Comparison of ENCODE assay signal across 1 cellular context in the genomic region with DNA sequence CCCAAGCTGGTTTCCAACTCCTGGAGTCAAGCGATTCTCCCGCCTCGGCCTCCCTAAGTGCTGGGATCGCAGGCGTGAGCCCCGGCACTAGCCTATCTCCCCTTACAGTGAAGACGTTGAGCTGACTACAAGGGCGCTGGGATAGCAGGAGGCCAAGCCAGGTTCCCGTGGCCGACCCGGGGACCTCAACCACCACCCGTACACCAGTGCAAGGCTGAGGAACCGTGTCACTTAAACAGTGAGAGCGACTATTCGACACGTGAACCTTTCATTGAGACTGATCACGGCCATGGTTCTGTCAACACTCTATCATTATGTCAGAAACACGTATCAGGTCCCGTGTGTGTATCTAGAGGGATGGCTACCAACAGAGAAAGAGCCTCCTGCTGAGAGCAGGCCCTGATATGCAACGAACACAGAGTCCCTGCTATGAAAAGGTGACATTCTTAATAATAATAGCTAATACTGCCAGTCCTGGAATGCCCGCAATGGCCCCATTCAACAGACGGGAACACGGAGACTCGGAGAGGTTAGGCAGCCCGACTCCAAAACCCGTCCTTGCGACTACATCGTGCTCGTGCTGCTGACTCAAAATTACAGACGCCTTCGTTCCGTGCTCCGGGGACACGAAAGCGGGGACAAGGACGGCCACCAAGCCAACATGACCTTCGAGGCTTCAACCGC.
TF ChIP-seq lines count a peak whose summit lies in the region.

No MANE protein-coding gene starts in this region.

TF ChIP-seq in K562, 482 proteins besides CTCF, POLR2A, EP300 and RAD21 (continued from another document and continues in another):
- TF ChIP-seq, protein P1, sequence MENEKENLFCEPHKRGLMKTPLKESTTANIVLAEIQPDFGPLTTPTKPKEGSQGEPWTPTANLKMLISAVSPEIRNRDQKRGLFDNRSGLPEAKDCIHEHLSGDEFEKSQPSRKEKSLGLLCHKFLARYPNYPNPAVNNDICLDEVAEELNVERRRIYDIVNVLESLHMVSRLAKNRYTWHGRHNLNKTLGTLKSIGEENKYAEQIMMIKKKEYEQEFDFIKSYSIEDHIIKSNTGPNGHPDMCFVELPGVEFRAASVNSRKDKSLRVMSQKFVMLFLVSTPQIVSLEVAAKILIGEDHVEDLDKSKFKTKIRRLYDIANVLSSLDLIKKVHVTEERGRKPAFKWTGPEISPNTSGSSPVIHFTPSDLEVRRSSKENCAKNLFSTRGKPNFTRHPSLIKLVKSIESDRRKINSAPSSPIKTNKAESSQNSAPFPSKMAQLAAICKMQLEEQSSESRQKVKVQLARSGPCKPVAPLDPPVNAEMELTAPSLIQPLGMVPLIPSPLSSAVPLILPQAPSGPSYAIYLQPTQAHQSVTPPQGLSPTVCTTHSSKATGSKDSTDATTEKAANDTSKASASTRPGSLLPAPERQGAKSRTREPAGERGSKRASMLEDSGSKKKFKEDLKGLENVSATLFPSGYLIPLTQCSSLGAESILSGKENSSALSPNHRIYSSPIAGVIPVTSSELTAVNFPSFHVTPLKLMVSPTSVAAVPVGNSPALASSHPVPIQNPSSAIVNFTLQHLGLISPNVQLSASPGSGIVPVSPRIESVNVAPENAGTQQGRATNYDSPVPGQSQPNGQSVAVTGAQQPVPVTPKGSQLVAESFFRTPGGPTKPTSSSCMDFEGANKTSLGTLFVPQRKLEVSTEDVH (IDR thresholded peaks at IDR 0.05; ENCODE audit: low read depth, partially characterized antibody) = no peak
- TF ChIP-seq, protein P2, sequence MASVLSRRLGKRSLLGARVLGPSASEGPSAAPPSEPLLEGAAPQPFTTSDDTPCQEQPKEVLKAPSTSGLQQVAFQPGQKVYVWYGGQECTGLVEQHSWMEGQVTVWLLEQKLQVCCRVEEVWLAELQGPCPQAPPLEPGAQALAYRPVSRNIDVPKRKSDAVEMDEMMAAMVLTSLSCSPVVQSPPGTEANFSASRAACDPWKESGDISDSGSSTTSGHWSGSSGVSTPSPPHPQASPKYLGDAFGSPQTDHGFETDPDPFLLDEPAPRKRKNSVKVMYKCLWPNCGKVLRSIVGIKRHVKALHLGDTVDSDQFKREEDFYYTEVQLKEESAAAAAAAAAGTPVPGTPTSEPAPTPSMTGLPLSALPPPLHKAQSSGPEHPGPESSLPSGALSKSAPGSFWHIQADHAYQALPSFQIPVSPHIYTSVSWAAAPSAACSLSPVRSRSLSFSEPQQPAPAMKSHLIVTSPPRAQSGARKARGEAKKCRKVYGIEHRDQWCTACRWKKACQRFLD (CRISPR knock-in tag; IDR thresholded peaks at IDR 0.05) = peak; percentile 49; the same call in 1 of the 2 replicates
- TF ChIP-seq HDGF (IDR thresholded peaks at IDR 0.05) (no peak), HDAC2 (IDR thresholded peaks at IDR 0.05) (peak; percentile 77; the same call in 1 of the 2 replicates), ZNF311 (CRISPR knock-in tag; IDR thresholded peaks at IDR 0.05) (no peak), GTF2A2 (tag; IDR thresholded peaks at IDR 0.05) (no peak), ZNF143 (CRISPR knock-in tag; IDR thresholded peaks at IDR 0.05) (no peak), FOXJ3 (CRISPR knock-in tag; IDR thresholded peaks at IDR 0.05) (no peak), MYC (IDR thresholded peaks at IDR 0.05; ENCODE audit: low read depth, low read length) (no peak), MYC (CRISPR knock-in tag; IDR thresholded peaks at IDR 0.05; ENCODE audit: borderline replicate concordance, low read depth) (0 out of 2 replicates have a peak, but pooled peaks have one; percentile 16), ARID2 (IDR thresholded peaks at IDR 0.05) (no peak), BRD9 (IDR thresholded peaks at IDR 0.05; ENCODE audit: low read depth, partially characterized antibody) (no peak), HDAC8 (tag; IDR thresholded peaks at IDR 0.05) (no peak), YBX1 (IDR thresholded peaks at IDR 0.05) (no peak), POLR3G (IDR thresholded peaks at IDR 0.05; ENCODE audit: extremely low read depth, insufficient read length, insufficient replicate concordance) (no peak), TEAD1 (CRISPR knock-in tag; IDR thresholded peaks at IDR 0.05) (peak in 1 of 2 experiments; percentile 69; a peak in 2 of 4 replicates), RNF2 (IDR thresholded peaks at IDR 0.05) (no peak), PML (IDR thresholded peaks at IDR 0.05; ENCODE audit: low read length) (no peak), PRMT5 (CRISPR knock-in tag; IDR thresholded peaks at IDR 0.05) (no peak), U2AF1 (optimal IDR thresholded peaks at IDR 0.05; ENCODE audit: low read depth, low read length) (no peak), FOXK2 (conservative IDR thresholded peaks at IDR 0.05 in 1 of 2, IDR thresholded peaks at IDR 0.05 in 1 of 2; ENCODE audit: low read depth in 2 of 2) (no peak), ETV6 (IDR thresholded peaks at IDR 0.05; ENCODE audit: borderline replicate concordance in 1 of 2, low read depth in 2 of 2, low read length in 1 of 2) (no peak), ETV6 (CRISPR knock-in tag; IDR thresholded peaks at IDR 0.05; ENCODE audit: borderline replicate concordance) (no peak), MED1 (CRISPR knock-in tag; IDR thresholded peaks at IDR 0.05; ENCODE audit: borderline replicate concordance) (no peak), ZFX (CRISPR knock-in tag; IDR thresholded peaks at IDR 0.05) (no peak), KAT2B (IDR thresholded peaks at IDR 0.05; ENCODE audit: low read depth, low read length) (no peak), MTA2 (IDR thresholded peaks at IDR 0.05; ENCODE audit: low read depth) (no peak), EGR1 (conservative IDR thresholded peaks at IDR 0.05) (no peak), ZNF212 (CRISPR knock-in tag; IDR thresholded peaks at IDR 0.05) (no peak), SMARCA4 (IDR thresholded peaks at IDR 0.05) (no peak), CHD2 (IDR thresholded peaks at IDR 0.05; ENCODE audit: low read depth, low read length) (no peak), POLR2G (IDR thresholded peaks at IDR 0.05; ENCODE audit: low read depth, low read length) (no peak), FOXK1 (CRISPR knock-in tag; IDR thresholded peaks at IDR 0.05; ENCODE audit: borderline replicate concordance) (peak; percentile 57; the same call in 1 of the 2 replicates)
- TF ChIP-seq, protein P3, sequence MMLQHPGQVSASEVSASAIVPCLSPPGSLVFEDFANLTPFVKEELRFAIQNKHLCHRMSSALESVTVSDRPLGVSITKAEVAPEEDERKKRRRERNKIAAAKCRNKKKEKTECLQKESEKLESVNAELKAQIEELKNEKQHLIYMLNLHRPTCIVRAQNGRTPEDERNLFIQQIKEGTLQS (IDR thresholded peaks at IDR 0.05) = no peak
- TF ChIP-seq, protein P3 (CRISPR knock-in tag; conservative IDR thresholded peaks at IDR 0.05) = no peak; the same call in 1 of the 2 replicates
- TF ChIP-seq, protein P4, sequence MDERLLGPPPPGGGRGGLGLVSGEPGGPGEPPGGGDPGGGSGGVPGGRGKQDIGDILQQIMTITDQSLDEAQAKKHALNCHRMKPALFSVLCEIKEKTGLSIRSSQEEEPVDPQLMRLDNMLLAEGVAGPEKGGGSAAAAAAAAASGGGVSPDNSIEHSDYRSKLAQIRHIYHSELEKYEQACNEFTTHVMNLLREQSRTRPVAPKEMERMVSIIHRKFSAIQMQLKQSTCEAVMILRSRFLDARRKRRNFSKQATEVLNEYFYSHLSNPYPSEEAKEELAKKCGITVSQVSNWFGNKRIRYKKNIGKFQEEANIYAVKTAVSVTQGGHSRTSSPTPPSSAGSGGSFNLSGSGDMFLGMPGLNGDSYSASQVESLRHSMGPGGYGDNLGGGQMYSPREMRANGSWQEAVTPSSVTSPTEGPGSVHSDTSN (CRISPR knock-in tag; IDR thresholded peaks at IDR 0.05; ENCODE audit: low read depth) = no peak
- TF ChIP-seq, protein P4 (tag; conservative IDR thresholded peaks at IDR 0.05; ENCODE audit: low read depth) = peak; percentile 83
- TF ChIP-seq, protein P5, sequence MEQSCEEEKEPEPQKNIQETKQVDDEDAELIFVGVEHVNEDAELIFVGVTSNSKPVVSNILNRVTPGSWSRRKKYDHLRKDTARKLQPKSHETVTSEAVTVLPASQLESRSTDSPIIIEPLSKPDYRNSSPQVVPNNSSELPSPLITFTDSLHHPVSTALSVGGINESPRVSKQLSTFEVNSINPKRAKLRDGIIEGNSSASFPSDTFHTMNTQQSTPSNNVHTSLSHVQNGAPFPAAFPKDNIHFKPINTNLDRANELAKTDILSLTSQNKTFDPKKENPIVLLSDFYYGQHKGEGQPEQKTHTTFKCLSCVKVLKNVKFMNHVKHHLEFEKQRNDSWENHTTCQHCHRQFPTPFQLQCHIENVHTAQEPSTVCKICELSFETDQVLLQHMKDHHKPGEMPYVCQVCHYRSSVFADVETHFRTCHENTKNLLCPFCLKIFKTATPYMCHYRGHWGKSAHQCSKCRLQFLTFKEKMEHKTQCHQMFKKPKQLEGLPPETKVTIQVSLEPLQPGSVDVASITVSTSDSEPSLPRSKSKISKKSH (CRISPR knock-in tag; IDR thresholded peaks at IDR 0.05) = no peak
- TF ChIP-seq, protein P6, sequence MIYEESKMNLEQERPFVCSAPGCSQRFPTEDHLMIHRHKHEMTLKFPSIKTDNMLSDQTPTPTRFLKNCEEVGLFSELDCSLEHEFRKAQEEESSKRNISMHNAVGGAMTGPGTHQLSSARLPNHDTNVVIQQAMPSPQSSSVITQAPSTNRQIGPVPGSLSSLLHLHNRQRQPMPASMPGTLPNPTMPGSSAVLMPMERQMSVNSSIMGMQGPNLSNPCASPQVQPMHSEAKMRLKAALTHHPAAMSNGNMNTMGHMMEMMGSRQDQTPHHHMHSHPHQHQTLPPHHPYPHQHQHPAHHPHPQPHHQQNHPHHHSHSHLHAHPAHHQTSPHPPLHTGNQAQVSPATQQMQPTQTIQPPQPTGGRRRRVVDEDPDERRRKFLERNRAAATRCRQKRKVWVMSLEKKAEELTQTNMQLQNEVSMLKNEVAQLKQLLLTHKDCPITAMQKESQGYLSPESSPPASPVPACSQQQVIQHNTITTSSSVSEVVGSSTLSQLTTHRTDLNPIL (CRISPR knock-in tag; IDR thresholded peaks at IDR 0.05) = no peak
- TF ChIP-seq, protein P7, sequence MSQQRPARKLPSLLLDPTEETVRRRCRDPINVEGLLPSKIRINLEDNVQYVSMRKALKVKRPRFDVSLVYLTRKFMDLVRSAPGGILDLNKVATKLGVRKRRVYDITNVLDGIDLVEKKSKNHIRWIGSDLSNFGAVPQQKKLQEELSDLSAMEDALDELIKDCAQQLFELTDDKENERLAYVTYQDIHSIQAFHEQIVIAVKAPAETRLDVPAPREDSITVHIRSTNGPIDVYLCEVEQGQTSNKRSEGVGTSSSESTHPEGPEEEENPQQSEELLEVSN (IDR thresholded peaks at IDR 0.05; ENCODE audit: borderline replicate concordance in 1 of 2, extremely low read depth in 1 of 2, insufficient read depth in 1 of 2, insufficient read length in 1 of 2, low read depth in 1 of 2, low read length in 1 of 2, poor library complexity in 1 of 2, severe bottlenecking in 1 of 2) = no peak
- TF ChIP-seq, protein P8, sequence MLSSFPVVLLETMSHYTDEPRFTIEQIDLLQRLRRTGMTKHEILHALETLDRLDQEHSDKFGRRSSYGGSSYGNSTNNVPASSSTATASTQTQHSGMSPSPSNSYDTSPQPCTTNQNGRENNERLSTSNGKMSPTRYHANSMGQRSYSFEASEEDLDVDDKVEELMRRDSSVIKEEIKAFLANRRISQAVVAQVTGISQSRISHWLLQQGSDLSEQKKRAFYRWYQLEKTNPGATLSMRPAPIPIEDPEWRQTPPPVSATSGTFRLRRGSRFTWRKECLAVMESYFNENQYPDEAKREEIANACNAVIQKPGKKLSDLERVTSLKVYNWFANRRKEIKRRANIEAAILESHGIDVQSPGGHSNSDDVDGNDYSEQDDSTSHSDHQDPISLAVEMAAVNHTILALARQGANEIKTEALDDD (IDR thresholded peaks at IDR 0.05) = no peak
- TF ChIP-seq, protein P9, sequence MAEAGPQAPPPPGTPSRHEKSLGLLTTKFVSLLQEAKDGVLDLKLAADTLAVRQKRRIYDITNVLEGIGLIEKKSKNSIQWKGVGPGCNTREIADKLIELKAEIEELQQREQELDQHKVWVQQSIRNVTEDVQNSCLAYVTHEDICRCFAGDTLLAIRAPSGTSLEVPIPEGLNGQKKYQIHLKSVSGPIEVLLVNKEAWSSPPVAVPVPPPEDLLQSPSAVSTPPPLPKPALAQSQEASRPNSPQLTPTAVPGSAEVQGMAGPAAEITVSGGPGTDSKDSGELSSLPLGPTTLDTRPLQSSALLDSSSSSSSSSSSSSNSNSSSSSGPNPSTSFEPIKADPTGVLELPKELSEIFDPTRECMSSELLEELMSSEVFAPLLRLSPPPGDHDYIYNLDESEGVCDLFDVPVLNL (CRISPR knock-in tag; IDR thresholded peaks at IDR 0.05; ENCODE audit: low read depth) = no peak
- TF ChIP-seq, protein P10, sequence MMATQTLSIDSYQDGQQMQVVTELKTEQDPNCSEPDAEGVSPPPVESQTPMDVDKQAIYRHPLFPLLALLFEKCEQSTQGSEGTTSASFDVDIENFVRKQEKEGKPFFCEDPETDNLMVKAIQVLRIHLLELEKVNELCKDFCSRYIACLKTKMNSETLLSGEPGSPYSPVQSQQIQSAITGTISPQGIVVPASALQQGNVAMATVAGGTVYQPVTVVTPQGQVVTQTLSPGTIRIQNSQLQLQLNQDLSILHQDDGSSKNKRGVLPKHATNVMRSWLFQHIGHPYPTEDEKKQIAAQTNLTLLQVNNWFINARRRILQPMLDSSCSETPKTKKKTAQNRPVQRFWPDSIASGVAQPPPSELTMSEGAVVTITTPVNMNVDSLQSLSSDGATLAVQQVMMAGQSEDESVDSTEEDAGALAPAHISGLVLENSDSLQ (IDR thresholded peaks at IDR 0.05) = peak; percentile 73
- TF ChIP-seq, protein P11, sequence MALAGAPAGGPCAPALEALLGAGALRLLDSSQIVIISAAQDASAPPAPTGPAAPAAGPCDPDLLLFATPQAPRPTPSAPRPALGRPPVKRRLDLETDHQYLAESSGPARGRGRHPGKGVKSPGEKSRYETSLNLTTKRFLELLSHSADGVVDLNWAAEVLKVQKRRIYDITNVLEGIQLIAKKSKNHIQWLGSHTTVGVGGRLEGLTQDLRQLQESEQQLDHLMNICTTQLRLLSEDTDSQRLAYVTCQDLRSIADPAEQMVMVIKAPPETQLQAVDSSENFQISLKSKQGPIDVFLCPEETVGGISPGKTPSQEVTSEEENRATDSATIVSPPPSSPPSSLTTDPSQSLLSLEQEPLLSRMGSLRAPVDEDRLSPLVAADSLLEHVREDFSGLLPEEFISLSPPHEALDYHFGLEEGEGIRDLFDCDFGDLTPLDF (CRISPR knock-in tag; IDR thresholded peaks at IDR 0.05) = no peak
